18 cellular contexts compared by ENCODE assay signal in genomic region chr1:160836561-160836960, GRCh38. TPM values are rescaled to one million over a fixed set of nuclear protein-coding genes. Genes with fewer than 3 reads are reported as not detected.
DNase-seq lines count a peak whose midpoint lies in the region; FAIRE-seq and TF ChIP-seq lines count a peak whose summit lies in the region.
"Had no signal": no experiment of that assay in that cellular context is flagged by ENCODE, and none has a peak within 500 bp of the region (broad histone marks: within the 10 kb centered on the region; RNA-seq: fewer than 3 reads in every experiment).

No MANE protein-coding gene starts in this region.

- H3K4me2 ChIP-seq in SU-DHL-6 (ENCODE audit: low read depth, low read length, poor library complexity, severe bottlenecking) = no peak overlapping the region
- H3K4me2 ChIP-seq in H1 (ENCODE audit: insufficient read depth in 1 of 2, low read depth in 2 of 2, low read length in 2 of 2) = no peak overlapping the region

- intact Hi-C loops in left ventricle myocardium inferior (cut with micrococcal nuclease) (loop anchor here (10.0 kb wide), 1 partner anchor 118 kb away; the partner anchor contains the start of gene ITLN2), cardiac septum (cut with DNase I) (loop anchor here (2.0 kb wide), 1 partner anchor 114 kb away; no protein-coding TSS in a partner anchor), ovary (cut with DNase I) (loop anchor here in 2 of 4 donors (5.0 to 10.0 kb wide), 2 partner anchors 116 to 258 kb away; partner anchors contain the start of genes ITLN2 (in 1 of the 2) and KLHDC9 (in 1 of the 2))

- H3K9ac ChIP-seq in SU-DHL-6 (ENCODE audit: low read length) (no peak overlapping the region), H1 (replicated peaks in 1 of 4; ENCODE audit: extremely low read depth in 1 of 4, low read depth in 3 of 4, low read length in 3 of 4) (no peak overlapping the region)

- H4K8ac ChIP-seq in H1 (ENCODE audit: extremely low read depth, insufficient read depth, low read length) = no peak overlapping the region

- H3K56ac ChIP-seq in H1 (replicated peaks; ENCODE audit: insufficient read length, low read depth, low read length) = no peak overlapping the region

- no peak overlapping the region for H2BK12ac ChIP-seq in H1 (ENCODE audit: low read depth, low read length)

- H3K36me3 ChIP-seq in left ventricle myocardium inferior (no peaks in the 10 kb centered on the region), SU-DHL-6 (ENCODE audit: low read length) (no peaks in the 10 kb centered on the region), H1 (ENCODE audit: control insufficient read depth in 2 of 4, insufficient read depth in 4 of 4, low read length in 3 of 4) (no peaks in the 10 kb centered on the region), thymus (ENCODE audit: control insufficient read depth, insufficient read depth) (no peaks in the 10 kb centered on the region), ovary (no peaks in the 10 kb centered on the region)
- H3K36me3 ChIP-seq: Peyer's patch, stomach had no signal

- no peak overlapping the region for H2BK120ac ChIP-seq in H1 (replicated peaks; ENCODE audit: low read depth, low read length)

- CTCF ChIA-PET in H1 (lab: Charles Lee; ENCODE audit: partially characterized antibody) (interaction anchor here (0.6 to 13.0 kb wide), 23 partner anchors 15 to 235 kb away, joined by 3 to 219 read pairs (median 4); partner anchors contain the start of genes CD244, ITLN1 and ITLN2), GM10248 (lab: Yijun Ruan, JAX) (interaction anchor here (0.9 to 6.6 kb wide), 33 partner anchors 10 to 751 kb away, joined by 3 to 227 read pairs (median 5); partner anchors contain the start of genes CD244, ITLN1, ITLN2 and LY9)

- no peak for TF ChIP-seq POLR2A in H1 (IDR thresholded peaks at IDR 0.05; ENCODE audit: control extremely low read depth in 1 of 2, low read depth in 2 of 2, low read length in 2 of 2)
- TF ChIP-seq POLR2A in ovary (IDR thresholded peaks at IDR 0.05) = no peak

- no peak overlapping the region for H2BK15ac ChIP-seq in H1 (ENCODE audit: low read length)

- H3K27me3 ChIP-seq in left ventricle myocardium inferior (ENCODE audit: low read depth) (peaks cover 22% of the 10 kb centered on the region), SU-DHL-6 (ENCODE audit: low read length) (no peaks in the 10 kb centered on the region), H1 (replicated peaks in 1 of 4; ENCODE audit: control insufficient read depth in 3 of 4, extremely low read depth in 1 of 4, insufficient read depth in 3 of 4, low read length in 3 of 4) (no peaks in the 10 kb centered on the region), thymus (ENCODE audit: control insufficient read depth, insufficient read depth) (no peaks in the 10 kb centered on the region), ovary (no peaks in the 10 kb centered on the region)
- H3K27me3 ChIP-seq: body of pancreas, Peyer's patch, stomach had no signal

- no peaks in the 10 kb centered on the region for H4K20me1 ChIP-seq in SU-DHL-6 (ENCODE audit: low read depth, low read length)
- no peaks in the 10 kb centered on the region for H4K20me1 ChIP-seq in H1 (replicated peaks in 1 of 2; ENCODE audit: control insufficient read depth in 1 of 2, insufficient read depth in 2 of 2, low read length in 2 of 2)

- H3K18ac ChIP-seq in H1 (ENCODE audit: extremely low read depth, low read length) = no peak overlapping the region

- no peaks in the 10 kb centered on the region for H3K9me2 ChIP-seq in SU-DHL-6 (replicated peaks; ENCODE audit: insufficient read depth, low read length)

- H2AFZ ChIP-seq in SU-DHL-6 (ENCODE audit: low read depth, low read length, severe bottlenecking) = peak overlapping the region; percentile 83
- H2AFZ ChIP-seq in H1 (ENCODE audit: low read length) = peak overlapping the region; percentile 55

- no peak overlapping the region for H2BK5ac ChIP-seq in H1 (ENCODE audit: low read depth, low read length)

- H3K14ac ChIP-seq in H1 (ENCODE audit: insufficient read length) = no peak overlapping the region

- H3K4me3 ChIP-seq in left ventricle myocardium inferior = no peak overlapping the region
- H3K4me3 ChIP-seq in SU-DHL-6 (ENCODE audit: insufficient read depth, low read length, poor library complexity, severe bottlenecking) = no peak overlapping the region
- H3K4me3 ChIP-seq in H1 (ENCODE audit: extremely low read depth in 1 of 4, insufficient read depth in 2 of 4, low read depth in 3 of 4, low read length in 4 of 4) = no peak overlapping the region
- H3K4me3 ChIP-seq in thymus (ENCODE audit: low read length) = no peak overlapping the region
- no peak overlapping the region for H3K4me3 ChIP-seq in ovary
- H3K4me3 ChIP-seq: body of pancreas, Peyer's patch, stomach had no signal

- H4K5ac ChIP-seq in H1 (ENCODE audit: insufficient read length, low read depth, low read length) = no peak overlapping the region

- no peak overlapping the region for H3K23ac ChIP-seq in H1 (ENCODE audit: insufficient read length)

- H3K79me2 ChIP-seq in SU-DHL-6 (ENCODE audit: insufficient read depth, low read length) (no peaks in the 10 kb centered on the region), H1 (ENCODE audit: control insufficient read depth in 1 of 2, insufficient read depth in 2 of 2, low read length in 2 of 2) (no peaks in the 10 kb centered on the region)

- peak overlapping the region; percentile 9 for H3K27ac ChIP-seq in left ventricle myocardium inferior (replicated peaks)
- no peak overlapping the region for H3K27ac ChIP-seq in SU-DHL-6 (ENCODE audit: low read depth, low read length)
- H3K27ac ChIP-seq in H1 (ENCODE audit: low read depth, low read length) = no peak overlapping the region
- peak overlapping the region; percentile 74 for H3K27ac ChIP-seq in thymus (ENCODE audit: low read depth)
- H3K27ac ChIP-seq in ovary = no peak overlapping the region
- H3K27ac ChIP-seq: body of pancreas, foreskin keratinocyte had no signal

- no peaks in the 10 kb centered on the region for H3K79me1 ChIP-seq in H1 (ENCODE audit: low read depth, low read length)

- no peak overlapping the region for H4K91ac ChIP-seq in H1 (replicated peaks; ENCODE audit: insufficient read length, low read length)

- FAIRE-seq in H1 (lab: Jason Lieb, UNC) = no peak

- H3K9me3 ChIP-seq in left ventricle myocardium inferior (replicated peaks) (no peaks in the 10 kb centered on the region), SU-DHL-6 (ENCODE audit: insufficient read depth, low read length) (no peaks in the 10 kb centered on the region), H1 (ENCODE audit: insufficient read depth in 2 of 2, low read depth in 1 of 2, low read length in 1 of 2) (no peaks in the 10 kb centered on the region), thymus (ENCODE audit: control insufficient read depth) (no peaks in the 10 kb centered on the region), ovary (no peaks in the 10 kb centered on the region)
- H3K9me3 ChIP-seq: body of pancreas, Peyer's patch, stomach had no signal

- H2AK5ac ChIP-seq in H1 (ENCODE audit: low read depth, low read length) = no peak overlapping the region

- H3K4me1 ChIP-seq in left ventricle myocardium inferior = peaks cover 15% of the 10 kb centered on the region
- H3K4me1 ChIP-seq in H1 (replicated peaks in 1 of 4; ENCODE audit: control insufficient read depth in 3 of 4, insufficient read depth in 4 of 4, low read length in 3 of 4) = peaks cover 0 to 3% (median 0%) of the 10 kb centered on the region in 4 experiments; a peak in 2 of 7 replicates
- peaks cover 30% of the 10 kb centered on the region for H3K4me1 ChIP-seq in thymus (ENCODE audit: control insufficient read depth, insufficient read depth, low read length)
- peaks cover 4% of the 10 kb centered on the region for H3K4me1 ChIP-seq in ovary (ENCODE audit: insufficient read depth)
- H3K4me1 ChIP-seq: body of pancreas, foreskin keratinocyte had no signal

- DNase-seq in left ventricle myocardium inferior (no peak), cardiac septum (ENCODE audit: low spot score) (no peak), H1 (ENCODE audit: low read depth in 1 of 2, low spot score in 2 of 2) (no peak), ovary (no peak), NCI-H774 (lab: John Stamatoyannopoulos, UW) (no peak), GM10248 (ENCODE audit: extremely low spot score) (no peak)
- DNase-seq: body of pancreas; effector CD8-positive, alpha-beta T cell; foreskin keratinocyte; H7; NCI-H1092 treated with DMSO at 0.1 percent for 48 hours; NCI-H345; Peyer's patch; stimulated activated CD4-positive, alpha-beta T cell treated with anti-CD3 and anti-CD28 coated beads, Interleukin-4, amount 100 ng/mL, for 24 hours; stomach had no signal

- no peak for TF ChIP-seq RAD21 in H1 (IDR thresholded peaks at IDR 0.05 in 1 of 2, conservative IDR thresholded peaks at IDR 0.05 in 1 of 2; ENCODE audit: low read depth in 2 of 2, low read length in 2 of 2)

- H3K23me2 ChIP-seq in H1 (ENCODE audit: low read depth, low read length) = no peaks in the 10 kb centered on the region

- POLR2A ChIA-PET in H1 (lab: Charles Lee; ENCODE audit: partially characterized antibody) (no interaction called here), GM10248 (lab: Yijun Ruan, JAX) (no interaction called here)

- TF ChIP-seq CTCF in left ventricle myocardium inferior (IDR thresholded peaks at IDR 0.05; ENCODE audit: borderline replicate concordance) = no peak
- no peak for TF ChIP-seq CTCF in SU-DHL-6 (IDR thresholded peaks at IDR 0.05; ENCODE audit: insufficient read depth, low read length, poor library complexity, severe bottlenecking)
- no peak for TF ChIP-seq CTCF in H1 (IDR thresholded peaks at IDR 0.05; ENCODE audit: control extremely low read depth in 1 of 3, insufficient read depth in 1 of 3, low read depth in 1 of 3, low read length in 3 of 3)
- TF ChIP-seq CTCF in ovary (IDR thresholded peaks at IDR 0.05) = no peak
- no peak for TF ChIP-seq CTCF in GM10248 (IDR thresholded peaks at IDR 0.05; ENCODE audit: control extremely low read depth, extremely low read depth, low read depth, missing control alignments)

- H3F3A ChIP-seq in SU-DHL-6 (ENCODE audit: insufficient read depth) = no peaks in the 10 kb centered on the region; the same call in 1 of the 2 replicates

- no peak overlapping the region for H2BK20ac ChIP-seq in H1 (ENCODE audit: low read length)

- H3K4ac ChIP-seq in H1 (replicated peaks; ENCODE audit: insufficient read length, low read depth, low read length) = no peak overlapping the region

- WGBS in H1 (ENCODE audit: extremely low coverage in 1 of 2, insufficient coverage in 1 of 2, insufficient read length in 1 of 2, insufficient replicate concordance in 2 of 2, low coverage in 1 of 2, low lambda C conversion rate in 2 of 2, missing lambda C conversion rate in 1 of 2), 2 experiments = 58% methylated on average over 3 of the region's 3 CpGs; no CpG with 5 or more reads in 1 of the 2 experiments
- WGBS in thymus = 55% methylated on average over 3 of the region's 3 CpGs
- 45 to 74% (median 64%) methylated on average over 3 of the region's 3 CpGs for WGBS in ovary, 3 donors

- TF ChIP-seq EP300 in H1 (IDR thresholded peaks at IDR 0.05; ENCODE audit: borderline replicate concordance in 1 of 2, low read depth in 2 of 2, low read length in 2 of 2) = no peak
- TF ChIP-seq EP300 in ovary (IDR thresholded peaks at IDR 0.05) = no peak

RNA-seq across cellular contexts. Expression of gene CD244, which starts 26.1 kb away (rescaled TPM):
- total RNA-seq in left ventricle myocardium inferior = 0.14 TPM
- 0.24 TPM for total RNA-seq in cardiac septum
- not detected in 2 replicates for total RNA-seq in H1 (2021; fragmentation: NEBNext Ultra II Directional; extraction: Animal tissue kit (Norgen Biotek cat#: 25700))
- not detected in 2 replicates for polyA plus RNA-seq in H1 (2011; rRNA removed)
- not detected for polyA plus RNA-seq in H1 (2011; cell fraction: cytosol; rRNA removed)
- polyA plus RNA-seq in H1 (2011; cell fraction: nucleus; rRNA removed) = not detected
- polyA plus RNA-seq in H1 (2012, experiment 1 of 2) = not detected in 4 replicates
- not detected for polyA plus RNA-seq in H1 (2012, experiment 2 of 2)
- polyA plus RNA-seq in H1 (2013, experiment 1 of 2) = not detected
- not detected for polyA plus RNA-seq in H1 (2013, experiment 2 of 2)
- not detected in 2 replicates for polyA minus RNA-seq in H1 (2011; rRNA and poly(A)+ RNA removed)
- not detected for polyA minus RNA-seq in H1 (2011; cell fraction: cytosol; rRNA and poly(A)+ RNA removed)
- not detected for polyA minus RNA-seq in H1 (2011; cell fraction: nucleus; rRNA and poly(A)+ RNA removed)
- 2.4 TPM for polyA plus RNA-seq in thymus
- 1 to 10 TPM in 2 of 7 donors, under 1 TPM in 5; 0.45 to 3.1 (median 0.51) TPM for total RNA-seq in ovary
- polyA plus RNA-seq in ovary = 1 to 10 TPM in 1 of 2 donors, under 1 TPM in 1; 0.75 to 2.8 TPM
- total RNA-seq: foreskin keratinocyte, H7 had no signal
- polyA plus RNA-seq: foreskin keratinocyte had no signal

RNA-seq across cellular contexts. Expression of gene LY9, which starts 40.6 kb away (rescaled TPM):
- total RNA-seq in left ventricle myocardium inferior = not detected
- total RNA-seq in cardiac septum = 0.16 TPM
- not detected in 2 replicates for total RNA-seq in H1 (2021; fragmentation: NEBNext Ultra II Directional; extraction: Animal tissue kit (Norgen Biotek cat#: 25700))
- polyA plus RNA-seq in H1 (2011; rRNA removed) = not detected in 2 replicates
- not detected for polyA plus RNA-seq in H1 (2011; cell fraction: cytosol; rRNA removed)
- polyA plus RNA-seq in H1 (2011; cell fraction: nucleus; rRNA removed) = not detected
- polyA plus RNA-seq in H1 (2012, experiment 1 of 2) = not detected in 4 replicates
- polyA plus RNA-seq in H1 (2012, experiment 2 of 2) = not detected
- polyA plus RNA-seq in H1 (2013, experiment 1 of 2) = not detected
- polyA plus RNA-seq in H1 (2013, experiment 2 of 2) = not detected
- polyA minus RNA-seq in H1 (2011; rRNA and poly(A)+ RNA removed) = not detected in 2 replicates
- not detected for polyA minus RNA-seq in H1 (2011; cell fraction: cytosol; rRNA and poly(A)+ RNA removed)
- polyA minus RNA-seq in H1 (2011; cell fraction: nucleus; rRNA and poly(A)+ RNA removed) = not detected
- 28.6 TPM for polyA plus RNA-seq in thymus
- total RNA-seq in ovary = under 1 TPM in 5 of 7 donors, not detected in 2; 0.15 to 0.90 (median 0.45) TPM
- 1 to 10 TPM in 1 of 2 donors, under 1 TPM in 1; 0.24 to 2.9 TPM for polyA plus RNA-seq in ovary
- total RNA-seq: foreskin keratinocyte had no signal
- polyA plus RNA-seq: foreskin keratinocyte had no signal

RNA-seq across cellular contexts. Expression of gene ITLN1, which starts 48.4 kb away (rescaled TPM):
- 1.0 TPM for total RNA-seq in left ventricle myocardium inferior
- 0.27 TPM for total RNA-seq in cardiac septum
- not detected in 2 replicates for total RNA-seq in H1 (2021; fragmentation: NEBNext Ultra II Directional; extraction: Animal tissue kit (Norgen Biotek cat#: 25700))
- not detected in 2 replicates for polyA plus RNA-seq in H1 (2011; rRNA removed)
- not detected for polyA plus RNA-seq in H1 (2011; cell fraction: cytosol; rRNA removed)
- not detected for polyA plus RNA-seq in H1 (2011; cell fraction: nucleus; rRNA removed)
- not detected in 4 replicates for polyA plus RNA-seq in H1 (2012, experiment 1 of 2)
- polyA plus RNA-seq in H1 (2012, experiment 2 of 2) = not detected
- not detected for polyA plus RNA-seq in H1 (2013, experiment 1 of 2)
- polyA plus RNA-seq in H1 (2013, experiment 2 of 2) = not detected
- polyA minus RNA-seq in H1 (2011; rRNA and poly(A)+ RNA removed) = not detected in 2 replicates
- polyA minus RNA-seq in H1 (2011; cell fraction: cytosol; rRNA and poly(A)+ RNA removed) = not detected
- not detected for polyA minus RNA-seq in H1 (2011; cell fraction: nucleus; rRNA and poly(A)+ RNA removed)
- polyA plus RNA-seq in thymus = 8.7 TPM
- total RNA-seq in ovary = 1,000 to 10,000 TPM in 1 of 7 donors, 10 to 100 TPM in 1, 1 to 10 TPM in 4, under 1 TPM in 1; 0.48 to 1,183 (median 2.0) TPM
- 10 to 100 TPM in 1 of 2 donors, 1 to 10 TPM in 1; 4.5 to 44.1 TPM for polyA plus RNA-seq in ovary
- total RNA-seq: foreskin keratinocyte; H7; T-helper 2 cell treated with Interferon-gamma antibody and Interleukin-4, amounts not matched to agents 100 ng/mL and 5 ng/mL, for 36 hours had no signal
- polyA plus RNA-seq: foreskin keratinocyte had no signal

Comparison
In these comparisons a context has a peak if more than half of its experiments do, and no peak if none do; other contexts are left out.
1. H3K27ac ChIP-seq: peak in left ventricle myocardium inferior (single experiment) and thymus (single experiment); none in SU-DHL-6 (single experiment), H1 (single experiment) and ovary (0 of 2).